In the genomic region with DNA sequence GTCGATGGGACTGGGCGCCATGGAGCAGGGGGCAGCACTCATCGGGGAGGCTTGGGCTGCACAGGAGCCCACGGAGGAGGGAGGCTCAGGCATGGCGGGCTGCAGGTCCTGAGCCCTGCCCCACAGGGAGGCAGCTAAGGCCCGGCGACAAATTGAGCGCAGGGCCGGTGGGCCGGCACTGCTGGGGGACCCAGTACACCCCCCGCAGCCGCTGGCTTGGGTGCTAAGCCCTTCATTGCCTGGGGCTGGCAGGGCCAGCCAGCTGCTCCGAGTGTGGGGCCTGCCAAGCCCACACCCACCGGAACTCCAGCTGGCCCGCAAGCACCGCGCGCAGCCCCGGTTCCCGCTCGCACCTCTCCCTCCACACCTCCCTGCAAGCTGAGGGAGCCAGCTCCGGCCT, we compare ENCODE assay signal across 19 cellular contexts. TPM values are rescaled to one million over a fixed set of nuclear protein-coding genes. Genes with fewer than 3 reads are reported as not detected.
"Had no signal": no experiment of that assay in that cellular context is flagged by ENCODE, and none has a peak within 500 bp of the region (broad histone marks: within the 10 kb centered on the region; RNA-seq: fewer than 3 reads in every experiment).

No MANE protein-coding gene starts in this region.

RNA-seq across cellular contexts. Expression of a gene that starts 17.9 kb away (rescaled TPM):
- total RNA-seq: activated naive CD4-positive, alpha-beta T cell treated with anti-CD3 and anti-CD28 coated beads for 36 hours; activated naive CD4-positive, alpha-beta T cell treated with anti-CD3 and anti-CD28 coated beads, Interleukin-2, amount 50 U/mL, for 72 hours; activated naive CD8-positive, alpha-beta T cell treated with anti-CD3 and anti-CD28 coated beads for 36 hours; activated naive CD8-positive, alpha-beta T cell treated with anti-CD3 and anti-CD28 coated beads, Interleukin-2, amount 10 ng/mL, durations not matched to agents 7 days and 5 days; activated T-cell treated with anti-CD3 and anti-CD28 coated beads, Interleukin-2, amount 50 U/mL, for 4 hours; activated T-cell treated with anti-CD3 and anti-CD28 coated beads, Interleukin-2, amount 50 U/mL, for 72 hours; activated T-helper 1 cell treated with anti-CD3 and anti-CD28 coated beads, Interleukin-12 subunit alpha, Interleukin-12 subunit beta, Interleukin-2, Interleukin-4 antibody, amounts not matched to agents 30 ng/mL and 10 ng/mL and 1 ng/mL, durations not matched to agents 14 hours and 24 hours and 36 hours; activated T-helper 17 cell treated with anti-CD3 and anti-CD28 coated beads, Interleukin-2, amount 50 U/mL, for 72 hours; activated T-helper 2 cell treated with anti-CD3 and anti-CD28 coated beads, Interferon-gamma antibody, Interleukin-2, Interleukin-4, amounts not matched to agents 10 μg/mL and 5 μg/mL and 100 μg/mL, durations not matched to agents 14 hours and 24 hours and 36 hours; adrenal gland; aorta; ascending aorta; astrocyte; body of pancreas; breast epithelium; cardiac muscle cell; cardiac septum; cerebellum had no signal
- polyA plus RNA-seq: adipose tissue, adrenal gland, aorta, cardiac muscle cell had no signal

RNA-seq across cellular contexts. Expression of a gene that starts 18.7 kb away (rescaled TPM):
- total RNA-seq: ascending aorta had no signal
